Comparison of ENCODE assay signal across 29 cellular contexts in the genomic region with DNA sequence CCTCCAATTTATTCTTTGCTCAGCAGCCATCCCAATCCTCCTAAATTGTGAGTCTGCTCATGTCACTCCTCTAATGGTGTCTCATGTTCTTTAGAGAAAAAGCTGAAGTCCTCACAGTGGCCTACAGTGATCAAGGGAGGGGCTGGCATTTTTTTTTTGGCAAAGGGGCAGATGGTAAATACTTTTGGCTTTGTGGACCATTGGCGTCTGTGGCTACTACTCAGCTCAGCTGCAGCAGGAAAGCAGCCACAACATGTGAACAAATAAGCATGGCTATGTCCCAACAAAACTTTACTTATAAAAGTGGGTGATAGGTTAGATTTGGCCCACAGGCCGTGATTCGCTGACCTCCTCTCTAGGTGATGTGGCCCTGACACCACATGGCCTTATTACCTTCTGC.
"Had no signal": no experiment of that assay in that cellular context is flagged by ENCODE, and none has a peak within 500 bp of the region (broad histone marks: within the 10 kb centered on the region; RNA-seq: fewer than 3 reads in every experiment).

No MANE protein-coding gene starts in this region.

- H2AFZ ChIP-seq: hepatocyte had no signal

- H3K4me1 Mint-ChIP-seq: natural killer cell; neural crest cell; stimulated activated naive CD8-positive, alpha-beta T cell treated with anti-CD3 and anti-CD28 coated beads, Interleukin-15, amount 100 ng/mL, for 72 hours had no signal

- H3K79me2 ChIP-seq: hepatocyte had no signal

- H3K27ac ChIP-seq: colonic mucosa, esophagus muscularis mucosa, foreskin keratinocyte, gastroesophageal sphincter, heart left ventricle, hepatocyte, left lung, ovary, right lobe of liver, vagina had no signal

- FAIRE-seq: endothelial cell of umbilical vein, islet of Langerhans had no signal

- ATAC-seq: gastroesophageal sphincter; heart left ventricle; left lung; natural killer cell; right lobe of liver; stimulated activated naive CD8-positive, alpha-beta T cell treated with anti-CD3 and anti-CD28 coated beads, Interleukin-15, amount 100 ng/mL, for 72 hours had no signal

- H3K4me2 ChIP-seq: hepatocyte, smooth muscle cell had no signal

- H3K9me3 Mint-ChIP-seq: dendritic cell treated with granulocyte-macrophage colony-stimulating factor and Interleukin-4, amounts not matched to agents 40 ng/mL and 50 ng/mL, for 4 days; neural crest cell; stimulated activated naive CD8-positive, alpha-beta T cell treated with anti-CD3 and anti-CD28 coated beads, Interleukin-15, amount 100 ng/mL, for 72 hours had no signal

- DNase-seq: colonic mucosa; effector CD8-positive, alpha-beta T cell; foreskin keratinocyte; heart left ventricle; left cardiac atrium; left lung; mesendoderm; natural killer cell; ovary; posterior cingulate gyrus; retina; right lobe of liver; stimulated activated CD4-positive, alpha-beta T cell treated with anti-CD3 and anti-CD28 coated beads, Interleukin-12 subunit alpha, Interleukin-12 subunit beta, amount 100 ng/mL, for 4 hours; stimulated activated CD4-positive, alpha-beta T cell treated with anti-CD3 and anti-CD28 coated beads, Interleukin-1b, Interleukin-23, amount 100 ng/mL, for 48 hours; stimulated activated CD4-positive, alpha-beta T cell treated with anti-CD3 and anti-CD28 coated beads, Interleukin-4, amount 100 ng/mL, for 1 hour; stimulated activated CD8-positive, alpha-beta memory T cell treated with anti-CD3 and anti-CD28 coated beads, Interleukin-4, amount 100 ng/mL, for 48 hours; stimulated activated naive CD4-positive, alpha-beta T cell; stimulated activated naive CD8-positive, alpha-beta T cell treated with anti-CD3 and anti-CD28 coated beads, Interleukin-15, amount 100 ng/mL, for 72 hours; trophoblast cell had no signal

- H3K4me1 ChIP-seq: colonic mucosa, esophagus muscularis mucosa, foreskin keratinocyte, gastroesophageal sphincter, left lung, right lobe of liver, vagina had no signal

- H3K4me3 ChIP-seq: colonic mucosa, esophagus muscularis mucosa, gastroesophageal sphincter, heart left ventricle, hepatocyte, left lung, ovary, right lobe of liver, smooth muscle cell, suprapubic skin, vagina had no signal

- H3K27ac Mint-ChIP-seq: dendritic cell treated with granulocyte-macrophage colony-stimulating factor and Interleukin-4, amounts not matched to agents 40 ng/mL and 50 ng/mL, for 4 days; natural killer cell had no signal

- H3K4me3 Mint-ChIP-seq: dendritic cell treated with granulocyte-macrophage colony-stimulating factor and Interleukin-4, amounts not matched to agents 40 ng/mL and 50 ng/mL, for 4 days; natural killer cell; neural crest cell; stimulated activated naive CD8-positive, alpha-beta T cell treated with anti-CD3 and anti-CD28 coated beads, Interleukin-15, amount 100 ng/mL, for 72 hours had no signal

- H3K27me3 ChIP-seq: colonic mucosa, esophagus muscularis mucosa, foreskin keratinocyte, gastroesophageal sphincter, heart left ventricle, hepatocyte, left lung, ovary, right lobe of liver, suprapubic skin, vagina had no signal

- H3K9me3 ChIP-seq: colonic mucosa, esophagus muscularis mucosa, gastroesophageal sphincter, heart left ventricle, left lung, ovary, right lobe of liver, suprapubic skin, vagina had no signal

- H3K36me3 ChIP-seq: colonic mucosa, esophagus muscularis mucosa, gastroesophageal sphincter, heart left ventricle, left lung, ovary, right lobe of liver, suprapubic skin, vagina had no signal

- H3K27me3 Mint-ChIP-seq: dendritic cell treated with granulocyte-macrophage colony-stimulating factor and Interleukin-4, amounts not matched to agents 40 ng/mL and 50 ng/mL, for 4 days; stimulated activated naive CD8-positive, alpha-beta T cell treated with anti-CD3 and anti-CD28 coated beads, Interleukin-15, amount 100 ng/mL, for 72 hours had no signal

- H3K36me3 Mint-ChIP-seq: natural killer cell had no signal
